In the genomic region with DNA sequence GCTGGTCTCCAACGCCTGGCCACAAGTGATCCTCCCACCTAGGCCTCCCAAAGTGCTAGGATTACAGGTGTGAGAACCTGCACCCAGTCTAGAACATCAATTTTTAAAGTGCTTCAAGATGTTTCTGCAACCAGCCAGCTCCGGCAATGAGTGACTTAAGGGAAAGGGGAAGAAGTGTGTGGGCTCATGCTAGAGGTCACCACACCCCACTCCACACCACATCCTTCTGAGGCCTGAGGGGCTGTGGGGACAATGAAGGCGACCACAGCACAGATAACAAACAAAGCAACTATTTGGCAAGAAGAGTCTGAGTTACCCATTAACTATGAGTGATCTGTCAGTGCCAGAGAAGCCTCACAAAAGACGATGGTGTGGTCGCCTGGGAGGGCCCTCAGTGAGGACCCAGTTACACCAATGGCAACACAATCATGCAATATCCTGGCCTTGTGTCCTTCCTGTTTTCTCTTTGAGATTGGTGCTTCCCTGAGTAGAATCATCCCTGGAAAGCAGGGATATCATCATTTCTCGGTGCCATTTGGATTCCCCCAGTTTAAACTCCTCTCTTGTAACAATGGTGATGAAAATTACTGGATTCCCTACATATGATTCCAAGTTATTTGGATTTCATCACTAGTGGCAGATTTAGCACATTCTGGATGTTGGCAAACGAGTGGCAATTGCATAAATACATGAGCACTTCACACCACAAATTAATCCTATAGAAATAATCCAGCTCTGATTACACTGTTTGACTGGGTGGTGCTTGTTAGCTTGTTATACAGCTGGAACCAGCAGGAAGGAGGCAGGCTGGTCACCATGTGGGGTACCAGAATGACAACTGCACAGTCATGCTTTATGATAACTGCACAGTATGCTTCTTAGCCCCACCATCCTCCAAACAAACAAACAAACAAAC, we compare ENCODE assay signal across 10 cellular contexts. TPM values are rescaled to one million over a fixed set of nuclear protein-coding genes. Genes with fewer than 3 reads are reported as not detected.
DNase-seq lines count a peak whose midpoint lies in the region; ATAC-seq, FAIRE-seq and TF ChIP-seq lines count a peak whose summit lies in the region.
"Had no signal": no experiment of that assay in that cellular context is flagged by ENCODE, and none has a peak within 500 bp of the region (broad histone marks: within the 10 kb centered on the region; RNA-seq: fewer than 3 reads in every experiment).

No MANE protein-coding gene starts in this region.

- ATAC-seq in left lobe of liver (peak; percentile 74), psoas muscle (no peak), GM18519 (IDR thresholded peaks at IDR 0.05; ENCODE audit: low FRiP score, unreplicated experiment) (no peak)
- ATAC-seq: Right ventricle myocardium inferior had no signal

- no peaks in the 10 kb centered on the region for H3K27me3 ChIP-seq in psoas muscle (ENCODE audit: insufficient read depth in 3 of 3, low read length in 2 of 3)

- intact Hi-C loops in psoas muscle (cut with DNase I), result loop anchor here in 1 of 2 donors (2.0 kb wide), 1 partner anchor 87 kb away; no protein-coding TSS in a partner anchor

- H3K4me3 ChIP-seq in HEK293 (ENCODE audit: low read depth, low read length) (no peak overlapping the region), psoas muscle (no peak overlapping the region)

- no peak for TF ChIP-seq CTCF in HEK293 (tag by site-specific recombination; IDR thresholded peaks at IDR 0.05)
- no peak for TF ChIP-seq CTCF in psoas muscle (IDR thresholded peaks at IDR 0.05)

- no peak overlapping the region for H3K27ac ChIP-seq in HEK293 (ENCODE audit: extremely low read depth, low read depth, low read length)
- no peak overlapping the region for H3K27ac ChIP-seq in psoas muscle

- WGBS in psoas muscle, 3 donors, result 83 to 87% (median 84%) methylated on average over 7 of the region's 7 CpGs

- peak; percentile 81 for FAIRE-seq in GM18507 (lab: Jason Lieb, UNC)

- H3K36me3 ChIP-seq in HEK293 (ENCODE audit: control insufficient read depth in 2 of 2, insufficient read depth in 1 of 2, low read length in 2 of 2), result no peaks in the 10 kb centered on the region
- H3K36me3 ChIP-seq in psoas muscle (ENCODE audit: insufficient read depth in 1 of 2, low read depth in 1 of 2), result no peaks in the 10 kb centered on the region

- H3K9me3 ChIP-seq in HEK293 (ENCODE audit: control insufficient read depth, insufficient read depth, low read depth, low read length) (no peaks in the 10 kb centered on the region), psoas muscle (no peaks in the 10 kb centered on the region)

- DNase-seq in GM18507 (ENCODE audit: extremely low spot score, insufficient read length, low read depth), result peak; percentile 58
- DNase-seq in NCI-H524 (lab: John Stamatoyannopoulos, UW), result peak; percentile 63 to 82
- no peak for DNase-seq in left lobe of liver (ENCODE audit: low spot score)
- DNase-seq in amniotic stem cell (lab: John Stamatoyannopoulos, UW), result no peak
- DNase-seq in activated naive CD4-positive, alpha-beta T cell (lab: John Stamatoyannopoulos, UW), result no peak
- DNase-seq in psoas muscle, result no peak
- DNase-seq: anterior cingulate cortex had no signal

- CTCF ChIA-PET in HEK293 (lab: Yijun Ruan, JAX), result no interaction called here

- H3K4me1 ChIP-seq in HEK293 (ENCODE audit: control insufficient read depth, insufficient read depth, low read length), result peaks cover 5% of the 10 kb centered on the region; the same call in 1 of the 2 replicates
- peaks cover 34% of the 10 kb centered on the region for H3K4me1 ChIP-seq in psoas muscle

- POLR2A ChIA-PET in HEK293 (lab: Yijun Ruan, JAX), result interaction anchor here (1.3 kb wide), 1 partner anchor 18 kb away, joined by 4 read pairs; the partner anchor contains the start of gene ABTB2

TF ChIP-seq in HEK293, 187 proteins besides CTCF, POLR2A, EP300 and RAD21:
- TF ChIP-seq ZXDB (tag by site-specific recombination; IDR thresholded peaks at IDR 0.05), result no peak
- no peak for TF ChIP-seq ZNF23 (tag by site-specific recombination; IDR thresholded peaks at IDR 0.05; ENCODE audit: borderline replicate concordance)
- peak; percentile 39; the same call in 1 of the 2 replicates for TF ChIP-seq ZIC2 (tag by site-specific recombination; IDR thresholded peaks at IDR 0.05)
- no peak for TF ChIP-seq ZNF585B (tag by site-specific recombination; IDR thresholded peaks at IDR 0.05)

RNA-seq across cellular contexts. Expression of gene ABTB2, which starts 18.4 kb away (rescaled TPM):
- total RNA-seq in left lobe of liver (11.4 TPM), psoas muscle (10 to 100 TPM; 11.9 to 24.7 (median 20.0) TPM)
- 10 to 100 TPM in 1 of 3 donors, 1 to 10 TPM in 2; 4.5 to 21.1 (median 8.0) TPM for polyA plus RNA-seq in psoas muscle

Comparison
In these comparisons a context has a peak if more than half of its experiments do, and no peak if none do; other contexts are left out.
1. DNase-seq: peak in GM18507 (single experiment) and NCI-H524 (2 of 2); none in left lobe of liver (single experiment), amniotic stem cell (single experiment), activated naive CD4-positive, alpha-beta T cell (0 of 4) and psoas muscle (0 of 2).